Comparison of ENCODE assay signal across 33 cellular contexts in the genomic region with DNA sequence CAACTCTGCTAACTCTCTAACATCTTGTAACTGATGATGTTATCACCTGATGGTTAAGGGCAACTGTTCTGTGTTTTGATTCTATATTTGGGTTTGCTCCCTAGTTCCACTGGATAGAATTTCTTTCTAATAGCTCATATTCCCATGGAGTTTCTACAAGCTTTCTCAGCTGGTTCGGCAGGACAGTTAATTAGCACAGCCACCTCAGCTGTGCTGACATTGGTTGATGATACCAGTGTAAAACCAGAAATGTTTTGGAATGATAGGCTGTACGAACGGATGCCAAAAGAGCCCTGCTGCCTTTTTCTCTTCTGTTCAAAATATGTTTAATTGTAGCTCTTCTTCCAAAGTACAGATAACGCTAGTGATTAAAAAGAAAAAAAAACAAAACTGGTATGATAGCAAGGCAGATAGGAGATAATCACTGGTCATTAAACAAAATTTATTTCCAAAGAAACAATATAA.
DNase-seq lines count a peak whose midpoint lies in the region; ATAC-seq, FAIRE-seq and TF ChIP-seq lines count a peak whose summit lies in the region.
"Had no signal": no experiment of that assay in that cellular context is flagged by ENCODE, and none has a peak within 500 bp of the region (broad histone marks: within the 10 kb centered on the region; RNA-seq: fewer than 3 reads in every experiment).

No MANE protein-coding gene starts in this region.

- intact Hi-C loops in Right ventricle myocardium superior (cut with DNase I): loop anchor here (10.0 kb wide), 1 partner anchor 142 kb away; no protein-coding TSS in a partner anchor
- intact Hi-C loops in activated CD8-positive, alpha-beta T cell treated with anti-CD3 and anti-CD28 coated beads for 36 hours (cut with micrococcal nuclease): no loop called here

- POLR2A ChIA-PET in activated CD8-positive, alpha-beta T cell treated with anti-CD3 and anti-CD28 coated beads for 36 hours (lab: Charles Lee): no interaction called here

- H3K27ac ChIP-seq in WERI-Rb-1: no peak overlapping the region
- H3K27ac ChIP-seq: A549, colonic mucosa, KMS-11, left lung, skin epidermis, upper lobe of left lung had no signal

- peak overlapping the region; percentile 17 to 38 (median 21) for H3K27ac Mint-ChIP-seq in nephron
- no peak overlapping the region for H3K27ac Mint-ChIP-seq in activated CD8-positive, alpha-beta T cell treated with anti-CD3 and anti-CD28 coated beads for 36 hours
- H3K27ac Mint-ChIP-seq: activated naive CD8-positive, alpha-beta T cell treated with anti-CD3 and anti-CD28 coated beads, Interleukin-2, amount 10 ng/mL, durations not matched to agents 7 days and 5 days; CD4-positive, CD25-positive, alpha-beta regulatory T cell; H9; naive B cell; stimulated activated naive B cell treated with anti-CD40 and anti-IgM and Interleukin-4, amounts not matched to agents 10 μg/mL and 1 μg/mL and 100 μg/mL, for 72 hours had no signal

- H3K36me3 ChIP-seq in WERI-Rb-1: no peaks in the 10 kb centered on the region
- H3K36me3 ChIP-seq: colonic mucosa, left lung, upper lobe of left lung had no signal

- peak overlapping the region in 1 of 3 experiments; percentile 1 for H3K4me3 Mint-ChIP-seq in nephron
- H3K4me3 Mint-ChIP-seq in activated CD8-positive, alpha-beta T cell treated with anti-CD3 and anti-CD28 coated beads for 36 hours: no peak overlapping the region
- H3K4me3 Mint-ChIP-seq: activated naive CD8-positive, alpha-beta T cell treated with anti-CD3 and anti-CD28 coated beads, Interleukin-2, amount 10 ng/mL, durations not matched to agents 7 days and 5 days; CD4-positive, CD25-positive, alpha-beta regulatory T cell; H9; naive B cell; stimulated activated naive B cell treated with anti-CD40 and anti-IgM and Interleukin-4, amounts not matched to agents 10 μg/mL and 1 μg/mL and 100 μg/mL, for 72 hours had no signal

- TF ChIP-seq POLR2A in H54 (IDR thresholded peaks at IDR 0.05; ENCODE audit: low read depth, low read length): no peak

- DNase-seq in DMS 273 (lab: John Stamatoyannopoulos, UW; ENCODE audit: unreplicated experiment) (peak; percentile 63), NCI-H2171 treated with DMSO at 0.1 percent for 48 hours (lab: John Stamatoyannopoulos, UW) (peak; percentile 83), Right ventricle myocardium superior (no peak), WERI-Rb-1 (no peak), H54 (ENCODE audit: insufficient read length, low spot score) (no peak), NCI-H2196 treated with DMSO at 0.1 percent for 48 hours (lab: John Stamatoyannopoulos, UW; ENCODE audit: unreplicated experiment) (no peak)
- no peak for DNase-seq in activated CD8-positive, alpha-beta T cell treated with anti-CD3 and anti-CD28 coated beads for 36 hours
- DNase-seq: activated CD4-positive, alpha-beta T cell treated with anti-CD3 and anti-CD28 coated beads, Interleukin-2, amount 50 U/mL, for 4 hours; activated gamma-delta T cell treated with Interleukin-2 at 50 U/mL for 16 hours; activated naive CD8-positive, alpha-beta T cell treated with anti-CD3 and anti-CD28 coated beads, Interleukin-2, amount 10 ng/mL, durations not matched to agents 7 days and 5 days; activated T-cell treated with anti-CD3 and anti-CD28 coated beads, Interleukin-2, amount 50 U/mL, for 48 hours; AML-193; aorta; CD4-positive, CD25-positive, alpha-beta regulatory T cell; colonic mucosa; effector CD4-positive, alpha-beta T cell; H9; left lung; MM.1S; naive B cell; NCI-H1105 treated with DMSO at 0.1 percent for 48 hours; NCI-H2029 treated with DMSO at 0.1 percent for 48 hours; NCI-H446; NCI-H774; stimulated activated naive B cell treated with anti-CD40 and anti-IgM and Interleukin-4, amounts not matched to agents 10 μg/mL and 1 μg/mL and 100 μg/mL, for 72 hours; substantia nigra; T-helper 1 cell; upper lobe of left lung had no signal

- H3K9me3 ChIP-seq in WERI-Rb-1 (ENCODE audit: severe bottlenecking): no peaks in the 10 kb centered on the region
- H3K9me3 ChIP-seq: A549, colonic mucosa, left lung, upper lobe of left lung had no signal

- ATAC-seq in Right ventricle myocardium superior (ENCODE audit: poor library complexity): peak; percentile 83
- ATAC-seq in activated CD8-positive, alpha-beta T cell treated with anti-CD3 and anti-CD28 coated beads for 36 hours: no peak
- ATAC-seq: A549; left lung; stimulated activated naive B cell treated with anti-CD40 and anti-IgM and Interleukin-4, amounts not matched to agents 10 μg/mL and 1 μg/mL and 100 μg/mL, for 72 hours had no signal

- H3K4me1 Mint-ChIP-seq in nephron: peaks cover 46% of the 10 kb centered on the region
- no peaks in the 10 kb centered on the region for H3K4me1 Mint-ChIP-seq in activated CD8-positive, alpha-beta T cell treated with anti-CD3 and anti-CD28 coated beads for 36 hours (ENCODE audit: low read depth)
- H3K4me1 Mint-ChIP-seq: activated naive CD8-positive, alpha-beta T cell treated with anti-CD3 and anti-CD28 coated beads, Interleukin-2, amount 10 ng/mL, durations not matched to agents 7 days and 5 days; CD4-positive, CD25-positive, alpha-beta regulatory T cell had no signal

- no peaks in the 10 kb centered on the region for H3K9me3 Mint-ChIP-seq in nephron
- H3K9me3 Mint-ChIP-seq in activated CD8-positive, alpha-beta T cell treated with anti-CD3 and anti-CD28 coated beads for 36 hours: no peaks in the 10 kb centered on the region
- H3K9me3 Mint-ChIP-seq: activated naive CD8-positive, alpha-beta T cell treated with anti-CD3 and anti-CD28 coated beads, Interleukin-2, amount 10 ng/mL, durations not matched to agents 7 days and 5 days; H9; stimulated activated naive B cell treated with anti-CD40 and anti-IgM and Interleukin-4, amounts not matched to agents 10 μg/mL and 1 μg/mL and 100 μg/mL, for 72 hours had no signal

- H3K27me3 ChIP-seq in WERI-Rb-1 (ENCODE audit: insufficient read depth, low read depth, severe bottlenecking): no peaks in the 10 kb centered on the region
- H3K27me3 ChIP-seq: colonic mucosa, left lung, upper lobe of left lung had no signal

- peaks cover 4% of the 10 kb centered on the region for H3K27me3 Mint-ChIP-seq in nephron (ENCODE audit: low read depth)
- no peaks in the 10 kb centered on the region for H3K27me3 Mint-ChIP-seq in activated CD8-positive, alpha-beta T cell treated with anti-CD3 and anti-CD28 coated beads for 36 hours
- H3K27me3 Mint-ChIP-seq: activated naive CD8-positive, alpha-beta T cell treated with anti-CD3 and anti-CD28 coated beads, Interleukin-2, amount 10 ng/mL, durations not matched to agents 7 days and 5 days; CD4-positive, CD25-positive, alpha-beta regulatory T cell had no signal

- FAIRE-seq in H54 (lab: Jason Lieb, UNC): no peak
- FAIRE-seq: A549, GM12891 had no signal

- TF ChIP-seq CTCF in nephron (IDR thresholded peaks at IDR 0.05; ENCODE audit: unreplicated experiment in 3 of 3): no peak
- TF ChIP-seq CTCF in WERI-Rb-1 (IDR thresholded peaks at IDR 0.05; ENCODE audit: low read depth, low read length): no peak
- TF ChIP-seq CTCF in activated CD8-positive, alpha-beta T cell treated with anti-CD3 and anti-CD28 coated beads for 36 hours (IDR thresholded peaks at IDR 0.05): no peak

- no peaks in the 10 kb centered on the region for H3K36me3 Mint-ChIP-seq in nephron (ENCODE audit: low read depth)
- no peaks in the 10 kb centered on the region for H3K36me3 Mint-ChIP-seq in activated CD8-positive, alpha-beta T cell treated with anti-CD3 and anti-CD28 coated beads for 36 hours (ENCODE audit: low read depth)
- H3K36me3 Mint-ChIP-seq: activated naive CD8-positive, alpha-beta T cell treated with anti-CD3 and anti-CD28 coated beads, Interleukin-2, amount 10 ng/mL, durations not matched to agents 7 days and 5 days; CD4-positive, CD25-positive, alpha-beta regulatory T cell; naive B cell; stimulated activated naive B cell treated with anti-CD40 and anti-IgM and Interleukin-4, amounts not matched to agents 10 μg/mL and 1 μg/mL and 100 μg/mL, for 72 hours had no signal

- CTCF ChIA-PET in activated CD8-positive, alpha-beta T cell treated with anti-CD3 and anti-CD28 coated beads for 36 hours (lab: Charles Lee): no interaction called here

- H3K4me3 ChIP-seq in WERI-Rb-1 (ENCODE audit: low read depth, low read length): no peak overlapping the region
- H3K4me3 ChIP-seq: A549, colonic mucosa, left lung, skin epidermis, upper lobe of left lung had no signal

Comparison
In these comparisons a context has a peak if more than half of its experiments do, and no peak if none do; other contexts are left out.
1. DNase-seq: peak in DMS 273 (single experiment) and NCI-H2171 treated with DMSO at 0.1 percent for 48 hours (single experiment); none in Right ventricle myocardium superior (single experiment), WERI-Rb-1 (single experiment), activated CD8-positive, alpha-beta T cell treated with anti-CD3 and anti-CD28 coated beads for 36 hours (single experiment), H54 (single experiment) and NCI-H2196 treated with DMSO at 0.1 percent for 48 hours (single experiment).